In the genomic region with DNA sequence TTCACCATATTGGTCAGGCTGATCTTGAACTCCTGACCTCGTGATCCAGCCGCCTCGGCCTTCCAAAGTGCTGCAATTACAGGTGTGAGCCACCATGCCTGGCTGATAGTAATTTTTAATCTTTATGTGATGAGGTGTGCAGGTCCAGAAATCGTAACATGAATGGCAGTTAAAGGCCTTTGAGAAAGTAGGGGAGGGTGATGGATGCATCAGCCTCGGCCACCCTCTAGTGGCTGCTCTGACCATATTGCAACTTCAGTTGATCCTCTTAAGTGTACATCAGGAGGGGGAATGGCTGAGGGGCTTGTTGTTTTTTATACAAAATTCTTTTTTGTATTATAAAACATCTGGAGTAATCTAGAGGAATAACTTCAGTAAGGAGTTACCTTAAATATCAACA, we compare ENCODE assay signal across 9 cellular contexts.
DNase-seq lines count a peak whose midpoint lies in the region; ATAC-seq and TF ChIP-seq lines count a peak whose summit lies in the region.
"Had no signal": no experiment of that assay in that cellular context is flagged by ENCODE, and none has a peak within 500 bp of the region (broad histone marks: within the 10 kb centered on the region; RNA-seq: fewer than 3 reads in every experiment).

No MANE protein-coding gene starts in this region.

- no peak overlapping the region for H2AFZ ChIP-seq in neural progenitor cell (replicated peaks)

- ATAC-seq in RWPE2 (ENCODE audit: low read depth) (peak; percentile 84), HG03045 (IDR thresholded peaks at IDR 0.05; ENCODE audit: unreplicated experiment) (no peak), GM18868 (IDR thresholded peaks at IDR 0.05; ENCODE audit: unreplicated experiment) (no peak)

- H3K27ac ChIP-seq in HL-60 (replicated peaks) (no peak overlapping the region), RWPE2 (ENCODE audit: poor library complexity, severe bottlenecking) (no peak overlapping the region), esophagus muscularis mucosa (replicated peaks in 1 of 4) (no peak overlapping the region), neural progenitor cell (no peak overlapping the region)

- peaks cover 15% of the 10 kb centered on the region for H3K9me3 Mint-ChIP-seq in neural progenitor cell

- H3K4me3 Mint-ChIP-seq in neural progenitor cell = peak overlapping the region; percentile 46
- H3K4me3 Mint-ChIP-seq: naive thymus-derived CD8-positive, alpha-beta T cell had no signal

- H3K9ac ChIP-seq in neural progenitor cell = no peak overlapping the region

- no peak overlapping the region for H3K4me3 ChIP-seq in HL-60 (replicated peaks; ENCODE audit: insufficient read depth, low read length)
- no peak overlapping the region for H3K4me3 ChIP-seq in RWPE2 (ENCODE audit: severe bottlenecking)
- H3K4me3 ChIP-seq in esophagus muscularis mucosa = no peak overlapping the region
- no peak overlapping the region for H3K4me3 ChIP-seq in neural progenitor cell

- TF ChIP-seq CTCF in HL-60 (IDR thresholded peaks at IDR 0.05; ENCODE audit: insufficient read depth, low read length) (peak; percentile 51), RWPE2 (IDR thresholded peaks at IDR 0.05; ENCODE audit: poor library complexity, severe bottlenecking) (peak; percentile 91), esophagus muscularis mucosa (IDR thresholded peaks at IDR 0.05) (peak; percentile 39 to 63 (median 52)), neural progenitor cell (IDR thresholded peaks at IDR 0.05) (peak; percentile 73)

- no peaks in the 10 kb centered on the region for H3K4me1 ChIP-seq in RWPE2 (ENCODE audit: insufficient read depth, poor library complexity, severe bottlenecking)
- H3K4me1 ChIP-seq in esophagus muscularis mucosa = peaks cover 7 to 56% (median 50%) of the 10 kb centered on the region in 4 donors
- peaks cover 13% of the 10 kb centered on the region for H3K4me1 ChIP-seq in neural progenitor cell

- peaks cover 16% of the 10 kb centered on the region for H3K36me3 Mint-ChIP-seq in neural progenitor cell

- DNase-seq in DMS153 (lab: John Stamatoyannopoulos, UW) (peak; percentile 39), HL-60 (ENCODE audit: low read depth in 1 of 2, low spot score in 1 of 2) (peak in 1 of 2 experiments; percentile 30), RWPE2 (ENCODE audit: low spot score) (no peak), esophagus muscularis mucosa (ENCODE audit: extremely low spot score) (no peak), neural progenitor cell (ENCODE audit: low spot score) (peak; percentile 54), GM19240 (ENCODE audit: insufficient read length, low spot score) (no peak)

- no peak overlapping the region for H3K27ac Mint-ChIP-seq in neural progenitor cell
- H3K27ac Mint-ChIP-seq: naive thymus-derived CD8-positive, alpha-beta T cell had no signal

- H3K36me3 ChIP-seq in RWPE2 (ENCODE audit: low read depth) (no peaks in the 10 kb centered on the region), esophagus muscularis mucosa (no peaks in the 10 kb centered on the region), neural progenitor cell (no peaks in the 10 kb centered on the region)

- 71% methylated on average over 5 of the region's 5 CpGs for WGBS in esophagus muscularis mucosa

- intact Hi-C loops in esophagus muscularis mucosa (cut with DNase I) = loop anchor here (5.0 to 10.0 kb wide), 2 partner anchors 220 to 308 kb away; no protein-coding TSS in a partner anchor

- no peak for TF ChIP-seq EP300 in esophagus muscularis mucosa (IDR thresholded peaks at IDR 0.05)

- no peak overlapping the region for H3K4me2 ChIP-seq in neural progenitor cell

- no peaks in the 10 kb centered on the region for H3K27me3 ChIP-seq in HL-60 (ENCODE audit: insufficient read depth, poor library complexity, severe bottlenecking)
- no peaks in the 10 kb centered on the region for H3K27me3 ChIP-seq in RWPE2 (ENCODE audit: insufficient read depth, poor library complexity, severe bottlenecking)
- no peaks in the 10 kb centered on the region for H3K27me3 ChIP-seq in esophagus muscularis mucosa
- no peaks in the 10 kb centered on the region for H3K27me3 ChIP-seq in neural progenitor cell

- peaks cover 86% of the 10 kb centered on the region for H3K79me2 ChIP-seq in neural progenitor cell (ENCODE audit: low read depth)

- H3K9me3 ChIP-seq in RWPE2 (ENCODE audit: severe bottlenecking) = no peaks in the 10 kb centered on the region
- peaks cover 0 to 6% (median 0%) of the 10 kb centered on the region in 4 donors for H3K9me3 ChIP-seq in esophagus muscularis mucosa
- H3K9me3 ChIP-seq in neural progenitor cell (ENCODE audit: low read depth) = peaks cover 17% of the 10 kb centered on the region

- no peaks in the 10 kb centered on the region for H3K4me1 Mint-ChIP-seq in neural progenitor cell

- H3K27me3 Mint-ChIP-seq in neural progenitor cell (ENCODE audit: insufficient read depth, low read depth) = no peaks in the 10 kb centered on the region
- H3K27me3 Mint-ChIP-seq: naive thymus-derived CD8-positive, alpha-beta T cell had no signal

- H3F3A ChIP-seq in neural progenitor cell (ENCODE audit: low read depth) = peaks cover 10% of the 10 kb centered on the region

- peaks cover 50% of the 10 kb centered on the region for H4K20me1 ChIP-seq in neural progenitor cell (ENCODE audit: low read depth)

- no peak for TF ChIP-seq POLR2A in esophagus muscularis mucosa (IDR thresholded peaks at IDR 0.05; ENCODE audit: low read depth)

Comparison
In these comparisons a context has a peak if more than half of its experiments do, and no peak if none do; other contexts are left out.
1. DNase-seq: peak in DMS153 (single experiment) and neural progenitor cell (single experiment); none in RWPE2 (single experiment), esophagus muscularis mucosa (single experiment) and GM19240 (single experiment).
2. Peak in every context shown above with its lines, with median percentiles within 50 percentile points of each other: CTCF ChIP-seq.